In genomic region chr3:72273615-72274014, GRCh38 we compare ENCODE assay signal across 15 cellular contexts.
A peak's percentile ranks its signal among the peaks of the same experiment; 100 is the strongest.
DNase-seq lines count a peak whose midpoint lies in the region; ATAC-seq and TF ChIP-seq lines count a peak whose summit lies in the region.
"Had no signal": no experiment of that assay in that cellular context is flagged by ENCODE, and none has a peak within 500 bp of the region (broad histone marks: within the 10 kb centered on the region; RNA-seq: fewer than 3 reads in every experiment).

No MANE protein-coding gene starts in this region.

- H3K9me3 Mint-ChIP-seq in nephron: no peaks in the 10 kb centered on the region
- H3K9me3 Mint-ChIP-seq: activated naive CD4-positive, alpha-beta T cell treated with anti-CD3 and anti-CD28 coated beads, Interleukin-2, amount 50 U/mL, for 72 hours had no signal

- POLR2A ChIA-PET in GM10248 (lab: Yijun Ruan, JAX): no interaction called here

- ATAC-seq in HG03159 (IDR thresholded peaks at IDR 0.05; ENCODE audit: unreplicated experiment) (no peak), HG03460 (IDR thresholded peaks at IDR 0.05; ENCODE audit: unreplicated experiment) (no peak)
- ATAC-seq: activated CD4-positive, alpha-beta T cell treated with anti-CD3 and anti-CD28 coated beads for 36 hours; activated naive CD4-positive, alpha-beta T cell treated with anti-CD3 and anti-CD28 coated beads, Interleukin-2, amount 50 U/mL, for 72 hours had no signal

- CTCF ChIA-PET in GM10248 (lab: Yijun Ruan, JAX): no interaction called here

- H3K27ac Mint-ChIP-seq in nephron: peak overlapping the region; percentile 66 to 86 (median 86)
- H3K27ac Mint-ChIP-seq: activated naive CD4-positive, alpha-beta T cell treated with anti-CD3 and anti-CD28 coated beads, Interleukin-2, amount 50 U/mL, for 72 hours; memory B cell had no signal

- TF ChIP-seq CTCF in AG09319 (IDR thresholded peaks at IDR 0.05; ENCODE audit: low read depth, low read length) (no peak), nephron (IDR thresholded peaks at IDR 0.05; ENCODE audit: unreplicated experiment in 3 of 3) (no peak), GM10248 (IDR thresholded peaks at IDR 0.05; ENCODE audit: control extremely low read depth, extremely low read depth, low read depth, missing control alignments) (no peak)

- H3K4me3 Mint-ChIP-seq in nephron: peak overlapping the region in 2 of 3 experiments; percentile 25 to 39
- H3K4me3 Mint-ChIP-seq: activated CD4-positive, alpha-beta T cell treated with anti-CD3 and anti-CD28 coated beads for 36 hours had no signal

- H3K27me3 Mint-ChIP-seq in nephron (ENCODE audit: low read depth): peaks cover 23% of the 10 kb centered on the region

- peaks cover 68% of the 10 kb centered on the region for H3K4me1 Mint-ChIP-seq in nephron

- DNase-seq in AG09319 (ENCODE audit: extremely low read depth, low read depth): peak; percentile 20
- peak; percentile 43 for DNase-seq in LHCN-M2 (ENCODE audit: low read depth)
- peak; percentile 58 for DNase-seq in ecto neural progenitor cell (ENCODE audit: low spot score)
- no peak for DNase-seq in GM10248 (ENCODE audit: extremely low spot score)
- no peak for DNase-seq in NCI-H2081 (lab: John Stamatoyannopoulos, UW)
- DNase-seq: activated CD4-positive, alpha-beta T cell treated with anti-CD3 and anti-CD28 coated beads for 36 hours; erythroblast; NCI-H1694 treated with DMSO at 0.1 percent for 48 hours; Peyer's patch; stimulated activated naive CD4-positive, alpha-beta T cell treated with Interleukin-2 at 50 U/mL for 16 hours had no signal

- no peaks in the 10 kb centered on the region for H3K36me3 Mint-ChIP-seq in nephron (ENCODE audit: low read depth)
- H3K36me3 Mint-ChIP-seq: activated naive CD4-positive, alpha-beta T cell treated with anti-CD3 and anti-CD28 coated beads, Interleukin-2, amount 50 U/mL, for 72 hours; memory B cell had no signal

Comparison
In these comparisons a context has a peak if more than half of its experiments do, and no peak if none do; other contexts are left out.
1. DNase-seq: peak in AG09319 (single experiment), LHCN-M2 (single experiment) and ecto neural progenitor cell (single experiment); none in GM10248 (single experiment) and NCI-H2081 (0 of 2).